15 cellular contexts compared by ENCODE assay signal in the genomic region with DNA sequence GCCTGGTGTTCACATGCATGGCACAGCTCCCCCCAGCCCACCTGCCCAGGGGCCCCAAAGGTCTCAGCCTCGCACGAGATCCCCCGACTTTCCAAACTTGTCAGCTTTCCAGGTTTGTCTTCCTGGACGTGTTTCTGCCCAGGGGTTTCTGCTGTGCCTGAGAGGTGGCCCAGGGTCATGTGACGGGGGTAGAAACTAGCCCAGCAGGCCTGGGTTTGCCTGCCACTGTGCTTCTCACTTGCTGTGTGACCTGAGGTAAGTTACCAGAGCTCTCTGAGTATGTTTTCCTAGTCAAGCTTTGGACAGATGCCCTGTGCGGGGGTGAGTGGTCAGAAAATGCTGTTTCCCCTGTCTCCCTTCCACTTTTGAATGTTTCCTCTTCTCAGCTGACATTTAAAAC. TPM values are rescaled to one million over a fixed set of nuclear protein-coding genes. Genes with fewer than 3 reads are reported as not detected.
DNase-seq lines count a peak whose midpoint lies in the region; ATAC-seq and TF ChIP-seq lines count a peak whose summit lies in the region.
"Had no signal": no experiment of that assay in that cellular context is flagged by ENCODE, and none has a peak within 500 bp of the region (broad histone marks: within the 10 kb centered on the region; RNA-seq: fewer than 3 reads in every experiment).

No MANE protein-coding gene starts in this region.

- H3K9me2 ChIP-seq in SK-N-SH (no peaks in the 10 kb centered on the region), PC-3 (replicated peaks; ENCODE audit: low read length) (no peaks in the 10 kb centered on the region)

- H3K9ac ChIP-seq in SK-N-SH (no peak overlapping the region), PC-3 (ENCODE audit: low read length) (no peak overlapping the region), fibroblast of lung (ENCODE audit: insufficient read depth, low read length) (no peak overlapping the region), skeletal muscle satellite cell (ENCODE audit: low read depth, low read length) (no peak overlapping the region)
- H3K9ac ChIP-seq: BLaER1 had no signal

- TF ChIP-seq CTCF in SK-N-SH (IDR thresholded peaks at IDR 0.05) (no peak), PC-3 (conservative IDR thresholded peaks at IDR 0.05; ENCODE audit: low read depth, low read length) (no peak), fibroblast of lung (conservative IDR thresholded peaks at IDR 0.05 in 1 of 2, IDR thresholded peaks at IDR 0.05 in 1 of 2; ENCODE audit: low read depth in 1 of 2, low read length in 2 of 2) (no peak)

- no peaks in the 10 kb centered on the region for H3K36me3 ChIP-seq in SK-N-SH (replicated peaks in 1 of 2; ENCODE audit: control insufficient read depth in 1 of 2, insufficient read depth in 2 of 2, low read length in 1 of 2)
- no peaks in the 10 kb centered on the region for H3K36me3 ChIP-seq in PC-3 (ENCODE audit: low read depth, low read length)
- no peaks in the 10 kb centered on the region for H3K36me3 ChIP-seq in fibroblast of lung (ENCODE audit: control insufficient read depth, insufficient read depth, low read length)
- no peaks in the 10 kb centered on the region for H3K36me3 ChIP-seq in skeletal muscle satellite cell (ENCODE audit: insufficient read depth, low read length)
- H3K36me3 ChIP-seq: BLaER1, HAP-1 had no signal

- peak overlapping the region; percentile 59 for H3K4me2 ChIP-seq in SK-N-SH
- H3K4me2 ChIP-seq in PC-3 (ENCODE audit: low read length): peak overlapping the region; percentile 77; the same call in 1 of the 2 replicates
- no peak overlapping the region for H3K4me2 ChIP-seq in fibroblast of lung (ENCODE audit: extremely low read depth, insufficient read depth, low read length)
- H3K4me2 ChIP-seq in skeletal muscle satellite cell (ENCODE audit: low read length): peak overlapping the region; percentile 73
- H3K4me2 ChIP-seq: BLaER1 had no signal

- ATAC-seq in SK-N-SH treated with all-trans-retinoic acid at 6 μM for 48 hours (no peak), PC-3 (no peak), GM21576 (IDR thresholded peaks at IDR 0.05; ENCODE audit: unreplicated experiment) (no peak), HG02678 (IDR thresholded peaks at IDR 0.05; ENCODE audit: unreplicated experiment) (no peak), GM18517 (IDR thresholded peaks at IDR 0.05; ENCODE audit: unreplicated experiment) (no peak)

- H4K20me1 ChIP-seq in SK-N-SH (ENCODE audit: insufficient read depth) (no peaks in the 10 kb centered on the region), PC-3 (ENCODE audit: low read length) (no peaks in the 10 kb centered on the region), fibroblast of lung (ENCODE audit: control insufficient read depth, extremely low read depth, insufficient read depth, low read length) (no peaks in the 10 kb centered on the region)
- H4K20me1 ChIP-seq: BLaER1 had no signal

- DNase-seq in SK-N-SH (no peak), PC-3 (no peak), fibroblast of lung (ENCODE audit: low read depth in 2 of 2) (no peak)
- DNase-seq: KG1, NCI-H1092 treated with DMSO at 0.1 percent for 48 hours, NCI-H187, SIG-M5 had no signal

- H3K27ac ChIP-seq in SK-N-SH (ENCODE audit: low read depth in 2 of 2, low read length in 1 of 2) (peak overlapping the region in 1 of 2 experiments; percentile 49; a peak in 2 of 4 replicates), PC-3 (ENCODE audit: low read length) (no peak overlapping the region), fibroblast of lung (ENCODE audit: insufficient read depth, low read length) (peak overlapping the region; percentile 1)
- H3K27ac ChIP-seq: 22Rv1, BLaER1 had no signal

- no peak for TF ChIP-seq RAD21 in SK-N-SH (IDR thresholded peaks at IDR 0.05; ENCODE audit: low read length)

- H3K4me3 ChIP-seq in SK-N-SH (ENCODE audit: low read depth in 2 of 2, low read length in 1 of 2) (no peak overlapping the region; a peak in 1 of 4 replicates), PC-3 (ENCODE audit: low read length) (no peak overlapping the region), fibroblast of lung (replicated peaks in 1 of 4; ENCODE audit: control extremely low read depth in 1 of 4, insufficient read depth in 1 of 4, low read depth in 3 of 4, low read length in 4 of 4) (no peak overlapping the region), skeletal muscle satellite cell (ENCODE audit: low read length) (no peak overlapping the region)
- H3K4me3 ChIP-seq: BLaER1, HAP-1 had no signal

- H3F3A ChIP-seq in SK-N-SH (replicated peaks; ENCODE audit: insufficient read depth) (peaks cover 4% of the 10 kb centered on the region), PC-3 (ENCODE audit: low read length, unreplicated experiment) (no peaks in the 10 kb centered on the region)

- CTCF ChIA-PET in SK-N-SH (lab: Yijun Ruan, JAX): no interaction called here
- CTCF ChIA-PET in PC-3 (lab: Charles Lee): no interaction called here

- TF ChIP-seq EP300 in SK-N-SH (IDR thresholded peaks at IDR 0.05; ENCODE audit: borderline replicate concordance in 1 of 2, low read depth in 1 of 2, low read length in 1 of 2): no peak

- no peaks in the 10 kb centered on the region for H3K27me3 ChIP-seq in SK-N-SH (ENCODE audit: insufficient read depth)
- H3K27me3 ChIP-seq in PC-3 (ENCODE audit: low read length): no peaks in the 10 kb centered on the region
- H3K27me3 ChIP-seq in fibroblast of lung (ENCODE audit: control insufficient read depth, insufficient read depth, low read length): no peaks in the 10 kb centered on the region
- peaks cover 53% of the 10 kb centered on the region for H3K27me3 ChIP-seq in skeletal muscle satellite cell (ENCODE audit: control insufficient read depth, insufficient read depth, low read length)
- H3K27me3 ChIP-seq: BLaER1 had no signal

- intact Hi-C loops in PC-3 (cut with micrococcal nuclease): no loop called here

- H3K9me3 ChIP-seq in SK-N-SH: no peaks in the 10 kb centered on the region
- H3K9me3 ChIP-seq in PC-3 (ENCODE audit: low read length): no peaks in the 10 kb centered on the region
- no peaks in the 10 kb centered on the region for H3K9me3 ChIP-seq in fibroblast of lung (ENCODE audit: control insufficient read depth, insufficient read depth, low read depth, low read length)
- no peaks in the 10 kb centered on the region for H3K9me3 ChIP-seq in skeletal muscle satellite cell (replicated peaks; ENCODE audit: low read length)
- H3K9me3 ChIP-seq: BLaER1, HAP-1 had no signal

- no peak overlapping the region for H2AFZ ChIP-seq in SK-N-SH (ENCODE audit: low read depth)
- H2AFZ ChIP-seq in PC-3 (ENCODE audit: low read length): no peak overlapping the region
- H2AFZ ChIP-seq in fibroblast of lung (ENCODE audit: low read length): no peak overlapping the region

- 71% methylated on average over 6 of the region's 6 CpGs for WGBS in SK-N-SH (ENCODE audit: low lambda C conversion rate)

- peaks cover 3 to 23% of the 10 kb centered on the region in 2 experiments; a peak in 1 of 4 replicates for H3K4me1 ChIP-seq in SK-N-SH (ENCODE audit: control insufficient read depth in 1 of 2, insufficient read depth in 2 of 2, low read depth in 1 of 2, low read length in 1 of 2)
- peaks cover 12% of the 10 kb centered on the region; the same call in 1 of the 2 replicates for H3K4me1 ChIP-seq in PC-3 (ENCODE audit: insufficient read depth, low read length)
- peaks cover 15% of the 10 kb centered on the region for H3K4me1 ChIP-seq in fibroblast of lung (ENCODE audit: control insufficient read depth, extremely low read depth, insufficient read depth, low read length)
- H3K4me1 ChIP-seq in skeletal muscle satellite cell (ENCODE audit: control insufficient read depth, insufficient read depth, low read length): peaks cover 16% of the 10 kb centered on the region
- H3K4me1 ChIP-seq: HAP-1 had no signal

- H3K79me2 ChIP-seq in SK-N-SH (ENCODE audit: insufficient read depth): no peaks in the 10 kb centered on the region
- H3K79me2 ChIP-seq in PC-3 (ENCODE audit: low read length): no peaks in the 10 kb centered on the region
- no peaks in the 10 kb centered on the region for H3K79me2 ChIP-seq in fibroblast of lung (ENCODE audit: control insufficient read depth, insufficient read depth, low read length)

- POLR2A ChIA-PET in SK-N-SH (lab: Yijun Ruan, JAX): no interaction called here
- POLR2A ChIA-PET in PC-3 (lab: Charles Lee; ENCODE audit: unreplicated experiment): no interaction called here

- no TSS peak for BruUV-seq in PC-3 (replicated peaks; lab: Mats Ljungman, UMichigan)

TF ChIP-seq in SK-N-SH, 30 proteins besides CTCF, POLR2A, EP300 and RAD21:
- no peak for TF ChIP-seq SIN3A (IDR thresholded peaks at IDR 0.05; ENCODE audit: borderline replicate concordance, low read depth, low read length)
- no peak for TF ChIP-seq NFIC (IDR thresholded peaks at IDR 0.05; ENCODE audit: borderline replicate concordance)
- no peak for TF ChIP-seq RCOR1 (IDR thresholded peaks at IDR 0.05; ENCODE audit: low read length)
- TF ChIP-seq RFX5 (IDR thresholded peaks at IDR 0.05; ENCODE audit: low read length): no peak

TF ChIP-seq in SK-N-SH treated with all-trans-retinoic acid at 6 μM for 48 hours, 23 proteins besides CTCF, POLR2A, EP300 and RAD21 (continues in another document):
- no peak for TF ChIP-seq ESRRG (CRISPR knock-in tag; IDR thresholded peaks at IDR 0.05)
- TF ChIP-seq TOX (CRISPR knock-in tag; IDR thresholded peaks at IDR 0.05; ENCODE audit: borderline replicate concordance): no peak
- TF ChIP-seq ZC3H10 (CRISPR knock-in tag; IDR thresholded peaks at IDR 0.05): no peak
- TF ChIP-seq ZFP30 (CRISPR knock-in tag; IDR thresholded peaks at IDR 0.05): no peak
- TF ChIP-seq, protein P1, sequence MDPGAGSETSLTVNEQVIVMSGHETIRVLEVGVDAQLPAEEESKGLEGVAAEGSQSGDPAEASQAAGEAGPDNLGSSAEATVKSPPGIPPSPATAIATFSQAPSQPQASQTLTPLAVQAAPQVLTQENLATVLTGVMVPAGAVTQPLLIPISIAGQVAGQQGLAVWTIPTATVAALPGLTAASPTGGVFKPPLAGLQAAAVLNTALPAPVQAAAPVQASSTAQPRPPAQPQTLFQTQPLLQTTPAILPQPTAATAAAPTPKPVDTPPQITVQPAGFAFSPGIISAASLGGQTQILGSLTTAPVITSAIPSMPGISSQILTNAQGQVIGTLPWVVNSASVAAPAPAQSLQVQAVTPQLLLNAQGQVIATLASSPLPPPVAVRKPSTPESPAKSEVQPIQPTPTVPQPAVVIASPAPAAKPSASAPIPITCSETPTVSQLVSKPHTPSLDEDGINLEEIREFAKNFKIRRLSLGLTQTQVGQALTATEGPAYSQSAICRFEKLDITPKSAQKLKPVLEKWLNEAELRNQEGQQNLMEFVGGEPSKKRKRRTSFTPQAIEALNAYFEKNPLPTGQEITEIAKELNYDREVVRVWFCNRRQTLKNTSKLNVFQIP (CRISPR knock-in tag; IDR thresholded peaks at IDR 0.05; ENCODE audit: borderline replicate concordance, low read depth): no peak
- TF ChIP-seq RARB (CRISPR knock-in tag; IDR thresholded peaks at IDR 0.05): no peak
- TF ChIP-seq SNAI2 (CRISPR knock-in tag; IDR thresholded peaks at IDR 0.05): no peak

RNA-seq across cellular contexts. Expression of gene SHISAL1, which starts 38.3 kb away (rescaled TPM):
- 0.10 and 0.11 TPM in 2 replicates for polyA plus RNA-seq in SK-N-SH (2012; rRNA removed)
- polyA plus RNA-seq in SK-N-SH (2012; cell fraction: cytosol; rRNA removed): 0.06 and 0.08 TPM in 2 replicates
- 0.06 and 0.10 TPM in 2 replicates for polyA plus RNA-seq in SK-N-SH (2012; cell fraction: nucleus; rRNA removed)
- total RNA-seq in PC-3 (2014; rRNA removed): 1.1 and 2.2 TPM in 2 replicates
- total RNA-seq in fibroblast of lung: 2.1 and 3.5 TPM in 2 replicates
- polyA plus RNA-seq in fibroblast of lung: 0.73 and 2.0 TPM in 2 replicates
- 0.54 and 1.7 TPM in 2 replicates for polyA plus RNA-seq in fibroblast of lung (2012)
- 0.90 and 3.2 TPM in 2 replicates for polyA minus RNA-seq in fibroblast of lung (ENCODE audit: low replicate concordance)
- 0.76 and 0.87 TPM in 2 replicates for total RNA-seq in skeletal muscle satellite cell (2012; rRNA removed)
